In genomic region chr2:10451819-10452218, GRCh38 we compare ENCODE assay signal across 2 cellular contexts.
TF ChIP-seq lines count a peak whose summit lies in the region.

No MANE protein-coding gene starts in this region.

TF ChIP-seq in A549, 52 proteins besides CTCF, POLR2A, EP300 and RAD21:
- TF ChIP-seq, protein P1, sequence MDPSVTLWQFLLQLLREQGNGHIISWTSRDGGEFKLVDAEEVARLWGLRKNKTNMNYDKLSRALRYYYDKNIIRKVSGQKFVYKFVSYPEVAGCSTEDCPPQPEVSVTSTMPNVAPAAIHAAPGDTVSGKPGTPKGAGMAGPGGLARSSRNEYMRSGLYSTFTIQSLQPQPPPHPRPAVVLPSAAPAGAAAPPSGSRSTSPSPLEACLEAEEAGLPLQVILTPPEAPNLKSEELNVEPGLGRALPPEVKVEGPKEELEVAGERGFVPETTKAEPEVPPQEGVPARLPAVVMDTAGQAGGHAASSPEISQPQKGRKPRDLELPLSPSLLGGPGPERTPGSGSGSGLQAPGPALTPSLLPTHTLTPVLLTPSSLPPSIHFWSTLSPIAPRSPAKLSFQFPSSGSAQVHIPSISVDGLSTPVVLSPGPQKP (IDR thresholded peaks at IDR 0.05; ENCODE audit: low read depth, low read length) = no peak
- TF ChIP-seq HEYL (CRISPR knock-in tag; IDR thresholded peaks at IDR 0.05) (no peak), TFCP2L1 (CRISPR knock-in tag; IDR thresholded peaks at IDR 0.05) (no peak), MAFK (IDR thresholded peaks at IDR 0.05; ENCODE audit: partially characterized antibody) (no peak), KDM1A (IDR thresholded peaks at IDR 0.05; ENCODE audit: low read depth) (no peak), NPAS2 (CRISPR knock-in tag; IDR thresholded peaks at IDR 0.05; ENCODE audit: borderline replicate concordance) (no peak), TP53 (CRISPR knock-in tag; IDR thresholded peaks at IDR 0.05) (no peak), MAX (IDR thresholded peaks at IDR 0.05) (no peak), ESRRA (IDR thresholded peaks at IDR 0.05; ENCODE audit: borderline replicate concordance, low read length) (no peak), CBX2 (IDR thresholded peaks at IDR 0.05; ENCODE audit: borderline replicate concordance, low read depth) (no peak), RARB (CRISPR knock-in tag; IDR thresholded peaks at IDR 0.05) (no peak), ZFP36 (IDR thresholded peaks at IDR 0.05; ENCODE audit: borderline replicate concordance, partially characterized antibody) (no peak), RNF2 (IDR thresholded peaks at IDR 0.05; ENCODE audit: borderline replicate concordance, low read depth) (no peak), E2F6 (IDR thresholded peaks at IDR 0.05; ENCODE audit: borderline replicate concordance, low read depth) (no peak), SREBF2 (IDR thresholded peaks at IDR 0.05) (no peak), RFX5 (IDR thresholded peaks at IDR 0.05) (no peak), CHD4 (IDR thresholded peaks at IDR 0.05; ENCODE audit: borderline replicate concordance) (no peak)
- TF ChIP-seq, protein P2, sequence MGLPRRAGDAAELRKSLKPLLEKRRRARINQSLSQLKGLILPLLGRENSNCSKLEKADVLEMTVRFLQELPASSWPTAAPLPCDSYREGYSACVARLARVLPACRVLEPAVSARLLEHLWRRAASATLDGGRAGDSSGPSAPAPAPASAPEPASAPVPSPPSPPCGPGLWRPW (IDR thresholded peaks at IDR 0.05) = no peak
- TF ChIP-seq, protein P3, sequence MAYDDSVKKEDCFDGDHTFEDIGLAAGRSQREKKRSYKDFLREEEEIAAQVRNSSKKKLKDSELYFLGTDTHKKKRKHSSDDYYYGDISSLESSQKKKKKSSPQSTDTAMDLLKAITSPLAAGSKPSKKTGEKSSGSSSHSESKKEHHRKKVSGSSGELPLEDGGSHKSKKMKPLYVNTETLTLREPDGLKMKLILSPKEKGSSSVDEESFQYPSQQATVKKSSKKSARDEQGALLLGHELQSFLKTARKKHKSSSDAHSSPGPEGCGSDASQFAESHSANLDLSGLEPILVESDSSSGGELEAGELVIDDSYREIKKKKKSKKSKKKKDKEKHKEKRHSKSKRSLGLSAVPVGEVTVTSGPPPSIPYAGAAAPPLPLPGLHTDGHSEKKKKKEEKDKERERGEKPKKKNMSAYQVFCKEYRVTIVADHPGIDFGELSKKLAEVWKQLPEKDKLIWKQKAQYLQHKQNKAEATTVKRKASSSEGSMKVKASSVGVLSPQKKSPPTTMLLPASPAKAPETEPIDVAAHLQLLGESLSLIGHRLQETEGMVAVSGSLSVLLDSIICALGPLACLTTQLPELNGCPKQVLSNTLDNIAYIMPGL (CRISPR knock-in tag; IDR thresholded peaks at IDR 0.05; ENCODE audit: borderline replicate concordance) = no peak
- TF ChIP-seq, protein P4, sequence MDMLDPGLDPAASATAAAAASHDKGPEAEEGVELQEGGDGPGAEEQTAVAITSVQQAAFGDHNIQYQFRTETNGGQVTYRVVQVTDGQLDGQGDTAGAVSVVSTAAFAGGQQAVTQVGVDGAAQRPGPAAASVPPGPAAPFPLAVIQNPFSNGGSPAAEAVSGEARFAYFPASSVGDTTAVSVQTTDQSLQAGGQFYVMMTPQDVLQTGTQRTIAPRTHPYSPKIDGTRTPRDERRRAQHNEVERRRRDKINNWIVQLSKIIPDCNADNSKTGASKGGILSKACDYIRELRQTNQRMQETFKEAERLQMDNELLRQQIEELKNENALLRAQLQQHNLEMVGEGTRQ (IDR thresholded peaks at IDR 0.05) = no peak

TF ChIP-seq in IMR-90, 13 proteins besides CTCF, POLR2A, EP300 and RAD21:
- TF ChIP-seq MAZ (IDR thresholded peaks at IDR 0.05; ENCODE audit: borderline replicate concordance, low read depth, low read length) (no peak), FOS (IDR thresholded peaks at IDR 0.05; ENCODE audit: low read depth, low read length) (no peak), BHLHE40 (IDR thresholded peaks at IDR 0.05; ENCODE audit: low read depth, low read length) (no peak), RFX5 (IDR thresholded peaks at IDR 0.05; ENCODE audit: low read depth, low read length) (no peak), SMC3 (IDR thresholded peaks at IDR 0.05; ENCODE audit: low read depth, low read length) (no peak), CEBPB (IDR thresholded peaks at IDR 0.05; ENCODE audit: low read depth, low read length) (no peak), CHD1 (IDR thresholded peaks at IDR 0.05; ENCODE audit: low read depth, low read length) (no peak), MAFK (IDR thresholded peaks at IDR 0.05; ENCODE audit: low read depth, low read length) (no peak), MXI1 (IDR thresholded peaks at IDR 0.05; ENCODE audit: borderline replicate concordance, low read depth, low read length) (no peak), NFE2L2 (IDR thresholded peaks at IDR 0.05; ENCODE audit: low read depth, low read length) (no peak), RCOR1 (IDR thresholded peaks at IDR 0.05; ENCODE audit: insufficient replicate concordance, low read length) (no peak)
- TF ChIP-seq, protein P4 (IDR thresholded peaks at IDR 0.05; ENCODE audit: low read depth, low read length) = no peak
- TF ChIP-seq, protein P1 (IDR thresholded peaks at IDR 0.05; ENCODE audit: borderline replicate concordance, low read depth, low read length) = no peak
